Comparison of ENCODE assay signal across 22 cellular contexts in genomic region chr1:115012006-115012405, GRCh38.
DNase-seq lines count a peak whose midpoint lies in the region; ATAC-seq and TF ChIP-seq lines count a peak whose summit lies in the region.
"Had no signal": no experiment of that assay in that cellular context is flagged by ENCODE, and none has a peak within 500 bp of the region (broad histone marks: within the 10 kb centered on the region; RNA-seq: fewer than 3 reads in every experiment).

No MANE protein-coding gene starts in this region.

- H3K4me1 Mint-ChIP-seq in stimulated activated naive B cell treated with anti-CD40 and anti-IgM and Interleukin-4, amounts not matched to agents 10 μg/mL and 1 μg/mL and 100 μg/mL, for 72 hours: no peaks in the 10 kb centered on the region
- H3K4me1 Mint-ChIP-seq: B cell had no signal

- peak; percentile 66 for DNase-seq in MV-4-11 (lab: John Stamatoyannopoulos, UW)
- DNase-seq in SKM-1 (lab: John Stamatoyannopoulos, UW; ENCODE audit: unreplicated experiment): peak; percentile 40
- no peak for DNase-seq in stimulated activated naive B cell treated with anti-CD40 and anti-IgM and Interleukin-4, amounts not matched to agents 10 μg/mL and 1 μg/mL and 100 μg/mL, for 72 hours
- no peak for DNase-seq in central memory CD4-positive, alpha-beta T cell
- no peak for DNase-seq in AG08395 (ENCODE audit: low spot score)
- no peak for DNase-seq in germinal center (ENCODE audit: low spot score)
- DNase-seq: Caco-2; CD8-positive, alpha-beta T cell; GDM1; Karpas-422; NCI-H2029 treated with DMSO at 0.1 percent for 48 hours; NCI-H446 treated with DMSO at 0.1 percent for 48 hours; NCI-H526 treated with DMSO at 0.1 percent for 48 hours; PC-9; Right ventricle myocardium superior; SW 1271 had no signal

- POLR2A ChIA-PET in HEK293 (lab: Yijun Ruan, JAX): no interaction called here

- peaks cover 4 to 14% of the 10 kb centered on the region in 2 donors for H3K27me3 Mint-ChIP-seq in stimulated activated naive B cell treated with anti-CD40 and anti-IgM and Interleukin-4, amounts not matched to agents 10 μg/mL and 1 μg/mL and 100 μg/mL, for 72 hours
- H3K27me3 Mint-ChIP-seq: B cell had no signal

- H3K9me3 ChIP-seq in HEK293 (ENCODE audit: control insufficient read depth, insufficient read depth, low read depth, low read length): no peaks in the 10 kb centered on the region
- H3K9me3 ChIP-seq: Caco-2 had no signal

- CTCF ChIA-PET in HEK293 (lab: Yijun Ruan, JAX): interaction anchor here (0.6 kb wide), 1 partner anchor 1001 kb away, joined by 3 read pairs; no protein-coding TSS in a partner anchor

- H3K27ac Mint-ChIP-seq in stimulated activated naive B cell treated with anti-CD40 and anti-IgM and Interleukin-4, amounts not matched to agents 10 μg/mL and 1 μg/mL and 100 μg/mL, for 72 hours: no peak overlapping the region
- H3K27ac Mint-ChIP-seq: B cell; CD8-positive, alpha-beta T cell; T-helper 1 cell treated with Interleukin-12 subunit alpha and Interleukin-12 subunit beta and Interleukin-4 antibody, amounts not matched to agents 30 μg/mL and 1 μg/mL, for 36 hours had no signal

- ATAC-seq in stimulated activated naive B cell treated with anti-CD40 and anti-IgM and Interleukin-4, amounts not matched to agents 10 μg/mL and 1 μg/mL and 100 μg/mL, for 72 hours (replicated peaks): peak; percentile 53 to 56
- ATAC-seq: CD8-positive, alpha-beta T cell; GM12878; HCT116 had no signal

- no peak for TF ChIP-seq CTCF in HEK293 (tag by site-specific recombination; IDR thresholded peaks at IDR 0.05)

- no peak overlapping the region for H3K27ac ChIP-seq in HEK293 (ENCODE audit: extremely low read depth, low read depth, low read length)
- H3K27ac ChIP-seq: C4-2B, PC-9 had no signal

- peaks cover 0 to 7% of the 10 kb centered on the region in 2 donors for H3K9me3 Mint-ChIP-seq in stimulated activated naive B cell treated with anti-CD40 and anti-IgM and Interleukin-4, amounts not matched to agents 10 μg/mL and 1 μg/mL and 100 μg/mL, for 72 hours
- H3K9me3 Mint-ChIP-seq: CD8-positive, alpha-beta T cell; T-helper 1 cell treated with Interleukin-12 subunit alpha and Interleukin-12 subunit beta and Interleukin-4 antibody, amounts not matched to agents 30 μg/mL and 1 μg/mL, for 36 hours had no signal

- no peaks in the 10 kb centered on the region for H3K36me3 Mint-ChIP-seq in stimulated activated naive B cell treated with anti-CD40 and anti-IgM and Interleukin-4, amounts not matched to agents 10 μg/mL and 1 μg/mL and 100 μg/mL, for 72 hours
- H3K36me3 Mint-ChIP-seq: CD8-positive, alpha-beta T cell had no signal

- H3K4me1 ChIP-seq in HEK293 (ENCODE audit: control insufficient read depth, insufficient read depth, low read length): no peaks in the 10 kb centered on the region
- H3K4me1 ChIP-seq: Caco-2 had no signal

- no peak overlapping the region for H3K4me3 Mint-ChIP-seq in stimulated activated naive B cell treated with anti-CD40 and anti-IgM and Interleukin-4, amounts not matched to agents 10 μg/mL and 1 μg/mL and 100 μg/mL, for 72 hours
- H3K4me3 Mint-ChIP-seq: B cell; CD8-positive, alpha-beta T cell; T-helper 1 cell treated with Interleukin-12 subunit alpha and Interleukin-12 subunit beta and Interleukin-4 antibody, amounts not matched to agents 30 μg/mL and 1 μg/mL, for 36 hours had no signal

- no peak overlapping the region for H3K4me3 ChIP-seq in HEK293 (ENCODE audit: low read depth, low read length)
- H3K4me3 ChIP-seq: GM12878, PC-9 had no signal

- H3K36me3 ChIP-seq in HEK293 (ENCODE audit: control insufficient read depth in 2 of 2, insufficient read depth in 1 of 2, low read length in 2 of 2): no peaks in the 10 kb centered on the region

TF ChIP-seq in HEK293, 187 proteins besides CTCF, POLR2A, EP300 and RAD21:
- TF ChIP-seq ZNF133 (tag by site-specific recombination; IDR thresholded peaks at IDR 0.05) (no peak), ZNF571 (tag by site-specific recombination; IDR thresholded peaks at IDR 0.05) (no peak), ZNF585B (tag by site-specific recombination; IDR thresholded peaks at IDR 0.05) (peak; percentile 27; the same call in 1 of the 2 replicates)

Comparison
In these comparisons a context has a peak if more than half of its experiments do, and no peak if none do; other contexts are left out.
1. DNase-seq: peak in MV-4-11 (single experiment) and SKM-1 (single experiment); none in stimulated activated naive B cell treated with anti-CD40 and anti-IgM and Interleukin-4, amounts not matched to agents 10 μg/mL and 1 μg/mL and 100 μg/mL, for 72 hours (single experiment), central memory CD4-positive, alpha-beta T cell (single experiment), AG08395 (single experiment) and germinal center (single experiment).